Comparison of ENCODE assay signal across 18 cellular contexts in genomic region chr9:86925686-86926085, GRCh38. TPM values are rescaled to one million over a fixed set of nuclear protein-coding genes. Genes with fewer than 3 reads are reported as not detected.
DNase-seq lines count a peak whose midpoint lies in the region; ATAC-seq and TF ChIP-seq lines count a peak whose summit lies in the region.
"Had no signal": no experiment of that assay in that cellular context is flagged by ENCODE, and none has a peak within 500 bp of the region (broad histone marks: within the 10 kb centered on the region; RNA-seq: fewer than 3 reads in every experiment).

No MANE protein-coding gene starts in this region.

- H3K36me3 Mint-ChIP-seq in osteocyte (ENCODE audit: unreplicated experiment) = no peaks in the 10 kb centered on the region
- H3K36me3 Mint-ChIP-seq: activated naive CD4-positive, alpha-beta T cell treated with anti-CD3 and anti-CD28 coated beads, Interleukin-2, amount 10 ng/mL, durations not matched to agents 7 days and 5 days had no signal

- peaks cover 49% of the 10 kb centered on the region for H3K4me1 Mint-ChIP-seq in osteocyte (ENCODE audit: unreplicated experiment)
- no peaks in the 10 kb centered on the region for H3K4me1 Mint-ChIP-seq in stimulated activated naive CD8-positive, alpha-beta T cell treated with anti-CD3 and anti-CD28 coated beads, Interleukin-15, amount 100 ng/mL, for 72 hours
- H3K4me1 Mint-ChIP-seq: activated naive CD4-positive, alpha-beta T cell treated with anti-CD3 and anti-CD28 coated beads, Interleukin-2, amount 10 ng/mL, durations not matched to agents 7 days and 5 days had no signal

- H3K36me3 ChIP-seq in BJ (ENCODE audit: control insufficient read depth, insufficient read depth, low read length) = no peaks in the 10 kb centered on the region
- H3K36me3 ChIP-seq: MG63, vagina had no signal

- POLR2A ChIA-PET in BJ (lab: Charles Lee) = interaction anchor here (0.6 to 0.7 kb wide), 2 partner anchors 130 to 435 kb away, joined by 3 to 5 read pairs; no protein-coding TSS in a partner anchor

- H3K4me3 ChIP-seq in BJ (ENCODE audit: low read depth, low read length) = no peak overlapping the region
- H3K4me3 ChIP-seq: MG63, PC-9, vagina had no signal

- no peaks in the 10 kb centered on the region for H3K27me3 ChIP-seq in BJ (ENCODE audit: control insufficient read depth, insufficient read depth, low read length)
- H3K27me3 ChIP-seq: MG63, vagina had no signal

- peak; percentile 83 for DNase-seq in BJ (ENCODE audit: low read depth)
- DNase-seq in NCI-H226 = peak; percentile 6
- peak; percentile 90 for DNase-seq in fibroblast of gingiva (ENCODE audit: low read depth)
- no peak for DNase-seq in osteocyte (ENCODE audit: extremely low spot score, unreplicated experiment)
- no peak for DNase-seq in HPDE6-E6E7 (ENCODE audit: extremely low spot score)
- no peak for DNase-seq in stimulated activated naive CD8-positive, alpha-beta T cell treated with anti-CD3 and anti-CD28 coated beads, Interleukin-15, amount 100 ng/mL, for 72 hours
- DNase-seq: activated CD8-positive, alpha-beta T cell treated with anti-CD3 and anti-CD28 coated beads for 36 hours; activated naive CD4-positive, alpha-beta T cell treated with anti-CD3 and anti-CD28 coated beads, Interleukin-2, amount 10 ng/mL, durations not matched to agents 7 days and 5 days; activated T-cell treated with anti-CD3 and anti-CD28 coated beads, Interleukin-2, amount 50 U/mL, for 48 hours; endodermal cell; MG63; NCI-H1694; PC-9 had no signal

- CTCF ChIA-PET in BJ (lab: Yijun Ruan, JAX) = interaction anchor here (0.6 to 1.3 kb wide), 2 partner anchors 9 to 311 kb away, joined by 3 read pairs; no protein-coding TSS in a partner anchor

- no peak overlapping the region for H3K4me3 Mint-ChIP-seq in osteocyte (ENCODE audit: unreplicated experiment)
- no peak overlapping the region for H3K4me3 Mint-ChIP-seq in stimulated activated naive CD8-positive, alpha-beta T cell treated with anti-CD3 and anti-CD28 coated beads, Interleukin-15, amount 100 ng/mL, for 72 hours
- H3K4me3 Mint-ChIP-seq: activated CD8-positive, alpha-beta T cell treated with anti-CD3 and anti-CD28 coated beads for 36 hours; activated naive CD4-positive, alpha-beta T cell treated with anti-CD3 and anti-CD28 coated beads, Interleukin-2, amount 10 ng/mL, durations not matched to agents 7 days and 5 days; endodermal cell; neural crest cell had no signal

- peaks cover 5% of the 10 kb centered on the region for H3K9me3 Mint-ChIP-seq in osteocyte (ENCODE audit: unreplicated experiment)
- peaks cover 0 to 8% of the 10 kb centered on the region in 2 donors for H3K9me3 Mint-ChIP-seq in stimulated activated naive CD8-positive, alpha-beta T cell treated with anti-CD3 and anti-CD28 coated beads, Interleukin-15, amount 100 ng/mL, for 72 hours
- H3K9me3 Mint-ChIP-seq: activated CD8-positive, alpha-beta T cell treated with anti-CD3 and anti-CD28 coated beads for 36 hours; activated naive CD4-positive, alpha-beta T cell treated with anti-CD3 and anti-CD28 coated beads, Interleukin-2, amount 10 ng/mL, durations not matched to agents 7 days and 5 days had no signal

- H3K27ac Mint-ChIP-seq in osteocyte (ENCODE audit: unreplicated experiment) = peak overlapping the region; percentile 74
- H3K27ac Mint-ChIP-seq in stimulated activated naive CD8-positive, alpha-beta T cell treated with anti-CD3 and anti-CD28 coated beads, Interleukin-15, amount 100 ng/mL, for 72 hours = no peak overlapping the region
- H3K27ac Mint-ChIP-seq: activated CD8-positive, alpha-beta T cell treated with anti-CD3 and anti-CD28 coated beads for 36 hours; activated naive CD4-positive, alpha-beta T cell treated with anti-CD3 and anti-CD28 coated beads, Interleukin-2, amount 10 ng/mL, durations not matched to agents 7 days and 5 days; endodermal cell had no signal

- no peaks in the 10 kb centered on the region for H3K27me3 Mint-ChIP-seq in osteocyte (ENCODE audit: unreplicated experiment)
- peaks cover 58% of the 10 kb centered on the region for H3K27me3 Mint-ChIP-seq in stimulated activated naive CD8-positive, alpha-beta T cell treated with anti-CD3 and anti-CD28 coated beads, Interleukin-15, amount 100 ng/mL, for 72 hours

- ATAC-seq in HG03354 (IDR thresholded peaks at IDR 0.05; ENCODE audit: poor library complexity, severe bottlenecking, unreplicated experiment) = no peak
- no peak for ATAC-seq in stimulated activated naive CD8-positive, alpha-beta T cell treated with anti-CD3 and anti-CD28 coated beads, Interleukin-15, amount 100 ng/mL, for 72 hours
- no peak for ATAC-seq in GM18909 (IDR thresholded peaks at IDR 0.05; ENCODE audit: poor library complexity, unreplicated experiment)
- ATAC-seq: activated CD8-positive, alpha-beta T cell treated with anti-CD3 and anti-CD28 coated beads for 36 hours; HepG2 had no signal

- TF ChIP-seq CTCF in BJ (IDR thresholded peaks at IDR 0.05; ENCODE audit: insufficient read depth, low read depth, low read length) (no peak), osteocyte (IDR thresholded peaks at IDR 0.05) (no peak)

RNA-seq across cellular contexts. Expression of gene GAS1, which starts 21.6 kb away (rescaled TPM):
- 26.2 and 30.9 TPM in 2 replicates for polyA plus RNA-seq in BJ (2011; rRNA removed)
- polyA minus RNA-seq in BJ (2011; rRNA and poly(A)+ RNA removed) = 21.3 and 24.6 TPM in 2 replicates
- total RNA-seq in osteocyte = 304 and 307 TPM in 2 replicates
- total RNA-seq: HepG2, PC-9 had no signal
- polyA plus RNA-seq: HepG2 had no signal

Comparison
In these comparisons a context has a peak if more than half of its experiments do, and no peak if none do; other contexts are left out.
1. DNase-seq: peak in BJ (single experiment), NCI-H226 (single experiment) and fibroblast of gingiva (single experiment); none in osteocyte (single experiment), HPDE6-E6E7 (single experiment) and stimulated activated naive CD8-positive, alpha-beta T cell treated with anti-CD3 and anti-CD28 coated beads, Interleukin-15, amount 100 ng/mL, for 72 hours (0 of 2).